ENCODE assay signal across 1 cellular context in the genomic region with DNA sequence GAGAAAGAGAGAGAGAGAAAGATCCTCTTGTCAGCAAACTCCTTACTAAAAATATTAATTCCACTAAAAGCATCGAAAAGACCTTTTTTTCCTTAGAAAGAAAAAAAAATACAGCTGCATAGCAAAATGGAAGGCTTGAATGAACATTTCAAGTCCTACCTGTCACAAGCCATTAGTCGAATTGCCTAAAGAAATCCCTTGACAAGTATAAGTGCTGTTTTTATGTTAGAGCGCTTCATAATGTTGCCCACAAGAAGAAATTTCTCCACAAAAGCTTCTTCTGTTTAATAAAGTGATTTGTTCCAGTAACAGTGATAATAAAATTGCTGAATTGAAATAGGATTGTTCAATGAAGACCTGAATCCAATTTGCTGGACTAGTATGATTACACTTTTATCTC.
TF ChIP-seq lines count a peak whose summit lies in the region.

No MANE protein-coding gene starts in this region.

TF ChIP-seq in neural cell, 6 proteins besides CTCF, POLR2A, EP300 and RAD21 (continued from another document):
- peak; percentile 54 for TF ChIP-seq REST (IDR thresholded peaks at IDR 0.05; ENCODE audit: borderline replicate concordance)
TF ChIP-seq in neural cell: peak in this region for 2.
